Comparison of ENCODE assay signal across 8 cellular contexts in the genomic region with DNA sequence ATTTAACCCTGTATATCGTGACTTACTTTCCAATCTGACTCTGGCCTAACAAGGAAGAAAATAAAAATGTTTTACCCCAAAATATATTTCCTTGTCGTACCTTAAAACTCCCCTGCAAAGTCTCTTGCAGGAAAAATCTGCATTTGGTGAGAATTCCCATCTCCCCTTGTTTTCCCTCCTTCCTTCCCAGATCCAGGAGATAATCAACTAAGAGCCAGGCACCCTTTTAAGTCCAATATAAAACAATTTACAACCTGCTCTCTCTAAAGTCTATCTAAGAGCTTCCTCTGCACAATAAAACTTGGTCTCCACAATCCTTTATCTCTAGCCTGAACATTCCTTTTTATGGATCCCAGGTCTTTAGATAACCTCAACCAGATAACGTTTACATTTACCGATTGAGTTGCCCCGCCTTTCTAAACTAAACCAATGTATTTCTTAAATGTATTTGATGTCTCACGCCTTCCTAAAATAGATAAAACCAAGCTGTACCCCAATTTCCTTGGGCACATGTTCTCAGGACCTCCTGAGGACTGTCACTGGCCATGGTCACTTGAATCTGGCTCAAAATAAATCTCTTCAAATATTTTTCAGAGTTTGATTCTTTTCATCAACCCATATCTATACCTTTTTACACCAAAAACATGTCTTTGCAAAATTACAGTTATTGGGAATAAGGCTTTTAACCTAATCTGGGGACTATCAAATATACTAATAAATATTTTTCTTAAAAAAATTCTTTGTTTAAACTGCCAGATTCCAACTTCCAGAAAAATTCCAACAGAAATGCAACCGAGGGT. TPM values are rescaled to one million over a fixed set of nuclear protein-coding genes. Genes with fewer than 3 reads are reported as not detected.
DNase-seq lines count a peak whose midpoint lies in the region; ATAC-seq, FAIRE-seq and TF ChIP-seq lines count a peak whose summit lies in the region.

No MANE protein-coding gene starts in this region.

- TF ChIP-seq POLR2A in testis (IDR thresholded peaks at IDR 0.05), result no peak

- peak overlapping the region in 1 of 2 donors; percentile 14 for H3K9ac ChIP-seq in kidney (ENCODE audit: low read length in 2 of 2)

- peak overlapping the region; percentile 56 for H3K27ac Mint-ChIP-seq in T-helper 1 cell treated with Interleukin-12 subunit alpha and Interleukin-12 subunit beta and Interleukin-4 antibody, amounts not matched to agents 30 μg/mL and 1 μg/mL, for 36 hours
- H3K27ac Mint-ChIP-seq in activated T-helper 2 cell treated with anti-CD3 and anti-CD28 coated beads, Interferon-gamma antibody, Interleukin-2, Interleukin-4, amounts not matched to agents 10 μg/mL and 5 μg/mL and 100 μg/mL, durations not matched to agents 14 hours and 24 hours and 36 hours, result peak overlapping the region; percentile 79

- H3K36me3 ChIP-seq in kidney (ENCODE audit: control insufficient read depth in 1 of 2, insufficient read depth in 2 of 2, low read length in 2 of 2), result peaks cover 0 to 8% of the 10 kb centered on the region in 2 donors
- no peaks in the 10 kb centered on the region for H3K36me3 ChIP-seq in testis (ENCODE audit: low read depth, missing control alignments)

- FAIRE-seq in kidney (lab: Jason Lieb, UNC) (no peak), urothelium cell line (lab: Jason Lieb, UNC) (no peak)

- DNase-seq in T-helper 1 cell (no peak), kidney (no peak), testis (no peak), urothelium cell line (ENCODE audit: low spot score) (no peak), NCI-H128 (lab: John Stamatoyannopoulos, UW; ENCODE audit: unreplicated experiment) (no peak)
- no peak for DNase-seq in activated T-helper 2 cell treated with anti-CD3 and anti-CD28 coated beads, Interferon-gamma antibody, Interleukin-2, Interleukin-4, amounts not matched to agents 10 μg/mL and 5 μg/mL and 100 μg/mL, durations not matched to agents 14 hours and 24 hours and 36 hours (ENCODE audit: low spot score)

- H3K9me3 Mint-ChIP-seq in T-helper 1 cell treated with Interleukin-12 subunit alpha and Interleukin-12 subunit beta and Interleukin-4 antibody, amounts not matched to agents 30 μg/mL and 1 μg/mL, for 36 hours, result no peaks in the 10 kb centered on the region
- H3K9me3 Mint-ChIP-seq in activated T-helper 2 cell treated with anti-CD3 and anti-CD28 coated beads, Interferon-gamma antibody, Interleukin-2, Interleukin-4, amounts not matched to agents 10 μg/mL and 5 μg/mL and 100 μg/mL, durations not matched to agents 14 hours and 24 hours and 36 hours, result no peaks in the 10 kb centered on the region

- H3K9me3 ChIP-seq in kidney (ENCODE audit: control insufficient read depth in 1 of 2, low read length in 2 of 2) (no peaks in the 10 kb centered on the region), testis (no peaks in the 10 kb centered on the region)

- H3K4me1 ChIP-seq in kidney (ENCODE audit: control insufficient read depth in 1 of 2, insufficient read depth in 1 of 2, low read depth in 1 of 2, low read length in 2 of 2) (peaks cover 8 to 17% of the 10 kb centered on the region in 2 donors), testis (peaks cover 13% of the 10 kb centered on the region)

- peaks cover 22% of the 10 kb centered on the region for H3K36me3 Mint-ChIP-seq in T-helper 1 cell treated with Interleukin-12 subunit alpha and Interleukin-12 subunit beta and Interleukin-4 antibody, amounts not matched to agents 30 μg/mL and 1 μg/mL, for 36 hours (ENCODE audit: low read depth)
- H3K36me3 Mint-ChIP-seq in activated T-helper 2 cell treated with anti-CD3 and anti-CD28 coated beads, Interferon-gamma antibody, Interleukin-2, Interleukin-4, amounts not matched to agents 10 μg/mL and 5 μg/mL and 100 μg/mL, durations not matched to agents 14 hours and 24 hours and 36 hours (ENCODE audit: low read depth), result peaks cover 28% of the 10 kb centered on the region

- H3K4me3 Mint-ChIP-seq in T-helper 1 cell treated with Interleukin-12 subunit alpha and Interleukin-12 subunit beta and Interleukin-4 antibody, amounts not matched to agents 30 μg/mL and 1 μg/mL, for 36 hours, result peak overlapping the region; percentile 94
- H3K4me3 Mint-ChIP-seq in activated T-helper 2 cell treated with anti-CD3 and anti-CD28 coated beads, Interferon-gamma antibody, Interleukin-2, Interleukin-4, amounts not matched to agents 10 μg/mL and 5 μg/mL and 100 μg/mL, durations not matched to agents 14 hours and 24 hours and 36 hours (ENCODE audit: low read depth), result peak overlapping the region; percentile 83

- WGBS in testis, 2 donors, result 27% methylated on average over 7 of the region's 7 CpGs

- TF ChIP-seq CTCF in kidney (IDR thresholded peaks at IDR 0.05; ENCODE audit: borderline replicate concordance, extremely low read depth, insufficient read depth), result no peak
- no peak for TF ChIP-seq CTCF in testis (IDR thresholded peaks at IDR 0.05)

- H3K27me3 Mint-ChIP-seq in T-helper 1 cell treated with Interleukin-12 subunit alpha and Interleukin-12 subunit beta and Interleukin-4 antibody, amounts not matched to agents 30 μg/mL and 1 μg/mL, for 36 hours (ENCODE audit: low read depth), result no peaks in the 10 kb centered on the region
- H3K27me3 Mint-ChIP-seq in activated T-helper 2 cell treated with anti-CD3 and anti-CD28 coated beads, Interferon-gamma antibody, Interleukin-2, Interleukin-4, amounts not matched to agents 10 μg/mL and 5 μg/mL and 100 μg/mL, durations not matched to agents 14 hours and 24 hours and 36 hours (ENCODE audit: low read depth), result no peaks in the 10 kb centered on the region

- intact Hi-C loops in activated T-helper 2 cell treated with anti-CD3 and anti-CD28 coated beads, Interferon-gamma antibody, Interleukin-2, Interleukin-4, amounts not matched to agents 10 μg/mL and 5 μg/mL and 100 μg/mL, durations not matched to agents 14 hours and 24 hours and 36 hours (cut with micrococcal nuclease), result loop anchor here (1.0 kb wide), 1 partner anchor 40 kb away; no protein-coding TSS in a partner anchor
- intact Hi-C loops in kidney (cut with DNase I), result no loop called here
- intact Hi-C loops in testis (cut with DNase I; ENCODE audit: low total_unique reads), result loop anchor here (2.0 to 5.0 kb wide), 2 partner anchors 46 to 70 kb away; partner anchors contain the start of genes CAMSAP2 and KIF14

- no peak for ATAC-seq in HG03108 (IDR thresholded peaks at IDR 0.05; ENCODE audit: unreplicated experiment)

- no peaks in the 10 kb centered on the region for H3K27me3 ChIP-seq in testis

- H3K27ac ChIP-seq in kidney (ENCODE audit: low read depth in 2 of 2, low read length in 2 of 2) (peak overlapping the region; percentile 98 to 100), testis (peak overlapping the region; percentile 98 to 100)

- peaks cover 27% of the 10 kb centered on the region for H3K4me1 Mint-ChIP-seq in T-helper 1 cell treated with Interleukin-12 subunit alpha and Interleukin-12 subunit beta and Interleukin-4 antibody, amounts not matched to agents 30 μg/mL and 1 μg/mL, for 36 hours (ENCODE audit: low read depth)
- peaks cover 23% of the 10 kb centered on the region for H3K4me1 Mint-ChIP-seq in activated T-helper 2 cell treated with anti-CD3 and anti-CD28 coated beads, Interferon-gamma antibody, Interleukin-2, Interleukin-4, amounts not matched to agents 10 μg/mL and 5 μg/mL and 100 μg/mL, durations not matched to agents 14 hours and 24 hours and 36 hours (ENCODE audit: low read depth)

- H3K4me3 ChIP-seq in kidney (ENCODE audit: low read length in 2 of 2) (peak overlapping the region; percentile 66 to 78), testis (peak overlapping the region; percentile 88 to 89)

RNA-seq across cellular contexts. Expression of gene DDX59, which starts 1.0 kb away (rescaled TPM):
- 18.9 and 20.4 TPM in 2 replicates for total RNA-seq in activated T-helper 2 cell treated with anti-CD3 and anti-CD28 coated beads, Interferon-gamma antibody, Interleukin-2, Interleukin-4, amounts not matched to agents 10 μg/mL and 5 μg/mL and 100 μg/mL, durations not matched to agents 14 hours and 24 hours and 36 hours
- total RNA-seq in kidney, result 20.8 TPM
- 18.2 TPM for polyA plus RNA-seq in kidney (ENCODE audit: insufficient read depth, low read depth, low replicate concordance)
- total RNA-seq in testis, result 10 to 100 TPM; 24.1 to 30.2 TPM
- polyA plus RNA-seq in testis (ENCODE audit: insufficient read depth, low read depth, low replicate concordance), result 17.7 TPM

RNA-seq across cellular contexts. Expression of gene KIF14, which starts 48.2 kb away (rescaled TPM):
- 13.8 and 14.9 TPM in 2 replicates for total RNA-seq in activated T-helper 2 cell treated with anti-CD3 and anti-CD28 coated beads, Interferon-gamma antibody, Interleukin-2, Interleukin-4, amounts not matched to agents 10 μg/mL and 5 μg/mL and 100 μg/mL, durations not matched to agents 14 hours and 24 hours and 36 hours
- total RNA-seq in kidney, result 0.19 TPM
- not detected for polyA plus RNA-seq in kidney (ENCODE audit: insufficient read depth, low read depth, low replicate concordance)
- total RNA-seq in testis, result 1 to 10 TPM; 3.5 to 6.8 TPM
- polyA plus RNA-seq in testis (ENCODE audit: insufficient read depth, low read depth, low replicate concordance), result 1.8 TPM
